ENCODE assay signal across 9 cellular contexts in the genomic region with DNA sequence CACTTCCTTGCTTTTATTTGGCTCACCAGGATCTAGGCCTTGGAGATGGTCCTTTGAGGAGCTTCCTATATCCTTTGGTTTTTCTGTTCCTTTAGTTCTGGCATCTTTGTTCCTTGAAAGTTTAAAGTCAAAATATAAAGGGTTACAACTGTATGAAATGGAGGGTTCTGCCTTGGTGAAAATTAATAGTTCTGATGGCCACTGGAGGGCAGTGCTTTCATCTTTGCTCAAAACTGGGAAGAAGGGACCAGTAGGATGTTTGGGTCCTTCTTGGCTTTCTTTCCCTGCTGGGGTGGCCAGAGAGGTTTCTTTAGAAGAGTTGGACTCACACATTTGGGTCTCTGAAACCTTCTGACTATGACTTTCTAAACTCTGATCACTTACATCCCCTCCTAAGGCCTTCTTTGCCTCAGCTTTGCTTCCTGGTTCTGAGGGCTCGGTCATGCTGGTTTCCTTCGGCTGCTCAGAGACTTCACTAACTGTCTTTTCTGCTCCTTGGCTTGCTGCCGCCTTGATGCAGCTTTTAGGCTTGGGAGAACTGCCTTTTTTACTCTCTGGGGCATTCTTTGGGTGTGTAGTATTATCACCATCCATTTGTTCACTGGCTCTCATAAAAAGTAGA. TPM values are rescaled to one million over a fixed set of nuclear protein-coding genes. Genes with fewer than 3 reads are reported as not detected.
DNase-seq lines count a peak whose midpoint lies in the region; ATAC-seq and TF ChIP-seq lines count a peak whose summit lies in the region.
"Had no signal": no experiment of that assay in that cellular context is flagged by ENCODE, and none has a peak within 500 bp of the region (broad histone marks: within the 10 kb centered on the region; RNA-seq: fewer than 3 reads in every experiment).

No MANE protein-coding gene starts in this region.

- CTCF ChIA-PET in activated CD4-positive, alpha-beta T cell treated with anti-CD3 and anti-CD28 coated beads for 36 hours (lab: Charles Lee), result interaction anchor here (0.7 to 1.9 kb wide), 3 partner anchors 49 to 123 kb away, joined by 3 to 10 read pairs (median 4); no protein-coding TSS in a partner anchor
- CTCF ChIA-PET in Panc1 (lab: Charles Lee), result no interaction called here

- POLR2A ChIA-PET in activated CD4-positive, alpha-beta T cell treated with anti-CD3 and anti-CD28 coated beads for 36 hours (lab: Charles Lee), result interaction anchor here (0.7 kb wide), 1 partner anchor 456 kb away, joined by 3 read pairs; no protein-coding TSS in a partner anchor
- POLR2A ChIA-PET in Panc1 (lab: Charles Lee), result no interaction called here

- no peaks in the 10 kb centered on the region for H3K27me3 ChIP-seq in Panc1 (ENCODE audit: control insufficient read depth, insufficient read depth, low read length)

- H3K4me3 ChIP-seq in Panc1 (ENCODE audit: low read depth in 2 of 2, low read length in 2 of 2) (no peak overlapping the region), fibroblast of the aortic adventitia (ENCODE audit: low read depth, low read length) (no peak overlapping the region)

- peaks cover 10% of the 10 kb centered on the region for H3K36me3 ChIP-seq in Panc1 (ENCODE audit: control insufficient read depth, insufficient read depth, low read length)

- H3K27me3 Mint-ChIP-seq in activated CD4-positive, alpha-beta T cell treated with anti-CD3 and anti-CD28 coated beads for 36 hours, result no peaks in the 10 kb centered on the region
- H3K27me3 Mint-ChIP-seq: IgD-negative memory B cell had no signal

- H3K4me3 Mint-ChIP-seq in activated CD4-positive, alpha-beta T cell treated with anti-CD3 and anti-CD28 coated beads for 36 hours, result no peak overlapping the region
- H3K4me3 Mint-ChIP-seq: IgD-negative memory B cell had no signal

- DNase-seq in activated CD4-positive, alpha-beta T cell treated with anti-CD3 and anti-CD28 coated beads for 36 hours, result no peak
- DNase-seq in activated CD4-positive, alpha-beta T cell treated with anti-CD3 and anti-CD28 coated beads for 48 hours, result no peak
- DNase-seq in Panc1 (ENCODE audit: low read depth, low spot score) (no peak), fibroblast of the aortic adventitia (ENCODE audit: low read depth) (peak; percentile 54), superior temporal gyrus (ENCODE audit: extremely low spot score) (peak; percentile 41), posterior vena cava (ENCODE audit: low spot score) (no peak)

- H3K27ac ChIP-seq in Panc1 (ENCODE audit: low read length), result no peak overlapping the region

- H3K36me3 Mint-ChIP-seq in activated CD4-positive, alpha-beta T cell treated with anti-CD3 and anti-CD28 coated beads for 36 hours (ENCODE audit: low read depth), result peaks cover 39% of the 10 kb centered on the region

- TF ChIP-seq CTCF in Panc1 (IDR thresholded peaks at IDR 0.05), result peak; percentile 70
- peak; percentile 55 for TF ChIP-seq CTCF in fibroblast of the aortic adventitia (IDR thresholded peaks at IDR 0.05; ENCODE audit: insufficient read depth, low read length)

- H3K4me1 ChIP-seq in Panc1 (ENCODE audit: control insufficient read depth, insufficient read depth, low read length), result no peaks in the 10 kb centered on the region

- in situ Hi-C loops in Panc1 (cut with HindIII; ENCODE audit: low pct_unique_long_range_greater_than_20kb, low sequenced_read_pairs), result no loop called here

- intact Hi-C loops in activated CD4-positive, alpha-beta T cell treated with anti-CD3 and anti-CD28 coated beads for 36 hours (cut with DNase I, micrococcal nuclease), result loop anchor here in 1 of 2 experiments (1.0 kb wide), 1 partner anchor 123 kb away; no protein-coding TSS in a partner anchor
- intact Hi-C loops in Panc1 (cut with micrococcal nuclease; ENCODE audit: unreplicated experiment), result no loop called here
- intact Hi-C loops in posterior vena cava (cut with DNase I), result loop anchor here in 1 of 2 donors (10.0 kb wide), 1 partner anchor 104 kb away; the partner anchor contains the start of gene GPATCH8

- no peaks in the 10 kb centered on the region for H3K9me3 Mint-ChIP-seq in activated CD4-positive, alpha-beta T cell treated with anti-CD3 and anti-CD28 coated beads for 36 hours (ENCODE audit: low read depth)
- H3K9me3 Mint-ChIP-seq: IgD-negative memory B cell had no signal

- H3K4me1 Mint-ChIP-seq in activated CD4-positive, alpha-beta T cell treated with anti-CD3 and anti-CD28 coated beads for 36 hours, result peaks cover 13% of the 10 kb centered on the region

- no TSS peak for BruUV-seq in Panc1 (replicated peaks; lab: Mats Ljungman, UMichigan)

- no peaks in the 10 kb centered on the region for H3K9me3 ChIP-seq in Panc1 (ENCODE audit: control insufficient read depth, insufficient read depth, low read depth, low read length)

- ATAC-seq in activated CD4-positive, alpha-beta T cell treated with anti-CD3 and anti-CD28 coated beads for 36 hours, result peak; percentile 45
- ATAC-seq in Panc1 (no peak), HG02642 (IDR thresholded peaks at IDR 0.05; ENCODE audit: poor library complexity, unreplicated experiment) (no peak), GM18520 (IDR thresholded peaks at IDR 0.05; ENCODE audit: unreplicated experiment) (no peak)

- H3K27ac Mint-ChIP-seq in activated CD4-positive, alpha-beta T cell treated with anti-CD3 and anti-CD28 coated beads for 36 hours, result no peak overlapping the region

RNA-seq across cellular contexts. Expression of gene ITGA2B, which starts 10.9 kb away (rescaled TPM):
- 1 to 10 TPM; 1.6 to 1.7 TPM for total RNA-seq in activated CD4-positive, alpha-beta T cell treated with anti-CD3 and anti-CD28 coated beads for 36 hours
- total RNA-seq in Panc1 (2021; ENCODE audit: unreplicated experiment), result 2.4 TPM
- polyA plus RNA-seq in Panc1 (2012; ENCODE audit: insufficient read length), result 2.1 TPM
- 0.36 TPM in 1 of 2 replicates, not detected in the other for total RNA-seq in fibroblast of the aortic adventitia (ENCODE audit: low replicate concordance)
- 1 to 10 TPM; 1.4 to 2.0 TPM for total RNA-seq in posterior vena cava

RNA-seq across cellular contexts. Expression of gene FAM171A2, which starts 36.7 kb away (rescaled TPM):
- under 1 TPM; 0.18 to 0.32 TPM for total RNA-seq in activated CD4-positive, alpha-beta T cell treated with anti-CD3 and anti-CD28 coated beads for 36 hours
- 7.6 TPM for total RNA-seq in Panc1 (2021; ENCODE audit: unreplicated experiment)
- polyA plus RNA-seq in Panc1 (2012; ENCODE audit: insufficient read length), result 11.9 TPM
- 3.1 and 18.5 TPM in 2 replicates for total RNA-seq in fibroblast of the aortic adventitia (ENCODE audit: low replicate concordance)
- total RNA-seq in posterior vena cava, result under 1 TPM; 0.43 to 0.69 TPM

RNA-seq across cellular contexts. Expression of gene GRN, which starts 55.2 kb away (rescaled TPM):
- 10 to 100 TPM; 35.4 to 68.0 TPM for total RNA-seq in activated CD4-positive, alpha-beta T cell treated with anti-CD3 and anti-CD28 coated beads for 36 hours
- 304 TPM for total RNA-seq in Panc1 (2021; ENCODE audit: unreplicated experiment)
- 858 TPM for polyA plus RNA-seq in Panc1 (2012; ENCODE audit: insufficient read length)
- total RNA-seq in fibroblast of the aortic adventitia (ENCODE audit: low replicate concordance), result 241 and 592 TPM in 2 replicates
- 100 to 1,000 TPM; 149 to 261 TPM for total RNA-seq in posterior vena cava

Comparison
In these comparisons a context has a peak if more than half of its experiments do, and no peak if none do; other contexts are left out.
1. DNase-seq: peak in fibroblast of the aortic adventitia (single experiment) and superior temporal gyrus (single experiment); none in activated CD4-positive, alpha-beta T cell treated with anti-CD3 and anti-CD28 coated beads for 36 hours (single experiment), activated CD4-positive, alpha-beta T cell treated with anti-CD3 and anti-CD28 coated beads for 48 hours (single experiment), Panc1 (single experiment) and posterior vena cava (single experiment).